ENCODE assay signal across 9 cellular contexts in the genomic region with DNA sequence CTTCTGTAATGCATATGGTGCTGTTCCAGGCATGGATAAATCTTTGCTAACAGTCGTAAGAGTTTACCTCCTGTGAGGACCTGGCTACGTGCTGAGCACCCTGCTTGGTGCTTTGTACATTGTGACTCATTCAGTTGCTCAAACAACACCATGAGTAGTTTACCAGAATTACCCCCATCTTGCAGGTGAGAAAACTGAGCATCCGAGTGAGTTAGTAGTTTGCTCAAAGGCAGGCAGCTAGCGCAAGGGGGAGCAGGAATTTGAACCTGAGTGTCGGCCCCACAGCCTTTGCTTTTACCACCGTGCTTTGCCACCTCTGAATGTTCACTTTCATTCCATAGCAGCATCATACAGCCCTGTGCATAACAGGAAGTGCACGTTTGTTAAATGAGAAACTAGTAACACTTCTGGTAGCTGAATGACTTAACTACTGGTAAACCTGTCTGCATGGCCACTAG.
DNase-seq lines count a peak whose midpoint lies in the region; ATAC-seq lines count a peak whose summit lies in the region.
"Had no signal": no experiment of that assay in that cellular context is flagged by ENCODE, and none has a peak within 500 bp of the region (broad histone marks: within the 10 kb centered on the region; RNA-seq: fewer than 3 reads in every experiment).

No MANE protein-coding gene starts in this region.

- peak overlapping the region; percentile 60 for H3K4me3 Mint-ChIP-seq in activated T-helper 1 cell treated with anti-CD3 and anti-CD28 coated beads, Interleukin-12 subunit alpha, Interleukin-12 subunit beta, Interleukin-2, Interleukin-4 antibody, amounts not matched to agents 30 ng/mL and 10 ng/mL and 1 ng/mL, durations not matched to agents 14 hours and 24 hours and 36 hours

- peak; percentile 67 for DNase-seq in NK-92 treated with Interleukin-12 subunit alpha and Interleukin-12 subunit beta, amount 100 ng/mL, for 24 hours (lab: John Stamatoyannopoulos, UW)
- DNase-seq in NK-92 (lab: John Stamatoyannopoulos, UW; ENCODE audit: unreplicated experiment) = no peak
- DNase-seq in activated T-helper 1 cell treated with anti-CD3 and anti-CD28 coated beads, Interleukin-12 subunit alpha, Interleukin-12 subunit beta, Interleukin-2, Interleukin-4 antibody, amounts not matched to agents 30 ng/mL and 10 ng/mL and 1 ng/mL, durations not matched to agents 14 hours and 24 hours and 36 hours (ENCODE audit: low spot score) = peak; percentile 57
- peak in 2 of 3 donors; percentile 25 to 36 for DNase-seq in stimulated activated CD4-positive, alpha-beta T cell treated with anti-CD3 and anti-CD28 coated beads, TNF-alpha, amount 100 ng/mL, for 48 hours (ENCODE audit: low read depth in 3 of 3)
- no peak for DNase-seq in posterior vena cava (ENCODE audit: low spot score)
- no peak for DNase-seq in epidermal melanocyte (ENCODE audit: insufficient read length, low spot score)
- DNase-seq in NCI-H2227 (lab: John Stamatoyannopoulos, UW; ENCODE audit: unreplicated experiment) = no peak
- DNase-seq: NCI-H345 had no signal

- no peaks in the 10 kb centered on the region for H3K27me3 Mint-ChIP-seq in activated T-helper 1 cell treated with anti-CD3 and anti-CD28 coated beads, Interleukin-12 subunit alpha, Interleukin-12 subunit beta, Interleukin-2, Interleukin-4 antibody, amounts not matched to agents 30 ng/mL and 10 ng/mL and 1 ng/mL, durations not matched to agents 14 hours and 24 hours and 36 hours (ENCODE audit: insufficient read depth)

- peak overlapping the region; percentile 96 for H3K27ac Mint-ChIP-seq in activated T-helper 1 cell treated with anti-CD3 and anti-CD28 coated beads, Interleukin-12 subunit alpha, Interleukin-12 subunit beta, Interleukin-2, Interleukin-4 antibody, amounts not matched to agents 30 ng/mL and 10 ng/mL and 1 ng/mL, durations not matched to agents 14 hours and 24 hours and 36 hours

- H3K9me3 Mint-ChIP-seq in activated T-helper 1 cell treated with anti-CD3 and anti-CD28 coated beads, Interleukin-12 subunit alpha, Interleukin-12 subunit beta, Interleukin-2, Interleukin-4 antibody, amounts not matched to agents 30 ng/mL and 10 ng/mL and 1 ng/mL, durations not matched to agents 14 hours and 24 hours and 36 hours = no peaks in the 10 kb centered on the region

- intact Hi-C loops in activated T-helper 1 cell treated with anti-CD3 and anti-CD28 coated beads, Interleukin-12 subunit alpha, Interleukin-12 subunit beta, Interleukin-2, Interleukin-4 antibody, amounts not matched to agents 30 ng/mL and 10 ng/mL and 1 ng/mL, durations not matched to agents 14 hours and 24 hours and 36 hours (cut with micrococcal nuclease) = loop anchor here (1.0 to 10.0 kb wide), 5 partner anchors 17 to 467 kb away; partner anchors contain the start of genes RMND1 and ZBTB2
- intact Hi-C loops in posterior vena cava (cut with DNase I) = no loop called here

- peaks cover 23% of the 10 kb centered on the region for H3K36me3 Mint-ChIP-seq in activated T-helper 1 cell treated with anti-CD3 and anti-CD28 coated beads, Interleukin-12 subunit alpha, Interleukin-12 subunit beta, Interleukin-2, Interleukin-4 antibody, amounts not matched to agents 30 ng/mL and 10 ng/mL and 1 ng/mL, durations not matched to agents 14 hours and 24 hours and 36 hours (ENCODE audit: low read depth)

- peaks cover 28% of the 10 kb centered on the region for H3K4me1 Mint-ChIP-seq in activated T-helper 1 cell treated with anti-CD3 and anti-CD28 coated beads, Interleukin-12 subunit alpha, Interleukin-12 subunit beta, Interleukin-2, Interleukin-4 antibody, amounts not matched to agents 30 ng/mL and 10 ng/mL and 1 ng/mL, durations not matched to agents 14 hours and 24 hours and 36 hours (ENCODE audit: low read depth)

- ATAC-seq in HG03025 (IDR thresholded peaks at IDR 0.05; ENCODE audit: low FRiP score, unreplicated experiment) = peak; percentile 86

Comparison
In these comparisons a context has a peak if more than half of its experiments do, and no peak if none do; other contexts are left out.
1. DNase-seq: peak in NK-92 treated with Interleukin-12 subunit alpha and Interleukin-12 subunit beta, amount 100 ng/mL, for 24 hours (single experiment), activated T-helper 1 cell treated with anti-CD3 and anti-CD28 coated beads, Interleukin-12 subunit alpha, Interleukin-12 subunit beta, Interleukin-2, Interleukin-4 antibody, amounts not matched to agents 30 ng/mL and 10 ng/mL and 1 ng/mL, durations not matched to agents 14 hours and 24 hours and 36 hours (single experiment) and stimulated activated CD4-positive, alpha-beta T cell treated with anti-CD3 and anti-CD28 coated beads, TNF-alpha, amount 100 ng/mL, for 48 hours (2 of 3); none in NK-92 (single experiment), posterior vena cava (single experiment), epidermal melanocyte (single experiment) and NCI-H2227 (single experiment).